ENCODE assay signal across 26 cellular contexts in the genomic region with DNA sequence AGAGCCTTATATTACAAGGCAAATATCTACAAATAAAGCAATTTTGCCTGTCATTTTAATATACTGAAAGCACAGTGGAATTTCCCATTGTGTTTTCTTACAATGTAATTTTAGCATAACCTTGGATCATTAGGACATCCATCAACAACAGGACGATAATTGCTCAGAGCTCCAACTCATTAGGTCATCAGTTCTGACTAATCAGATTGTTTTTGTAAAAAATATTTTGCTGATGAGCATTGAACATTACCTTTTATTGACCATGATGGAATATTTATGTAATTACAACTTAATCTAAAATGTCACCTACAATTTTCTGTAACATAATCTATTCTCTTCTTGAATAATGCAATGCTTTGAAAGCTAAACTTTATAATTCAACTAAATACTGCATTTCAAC.
DNase-seq lines count a peak whose midpoint lies in the region; ATAC-seq, FAIRE-seq and TF ChIP-seq lines count a peak whose summit lies in the region.
"Had no signal": no experiment of that assay in that cellular context is flagged by ENCODE, and none has a peak within 500 bp of the region (broad histone marks: within the 10 kb centered on the region; RNA-seq: fewer than 3 reads in every experiment).

No MANE protein-coding gene starts in this region.

- no peaks in the 10 kb centered on the region for H3K27me3 ChIP-seq in AG04450 (ENCODE audit: control insufficient read depth, insufficient read depth, low read length)
- H3K27me3 ChIP-seq in IMR-90 (ENCODE audit: control insufficient read depth, insufficient read depth, low read length), result no peaks in the 10 kb centered on the region
- H3K27me3 ChIP-seq: gastroesophageal sphincter, neural progenitor cell, tibial nerve had no signal

- no peaks in the 10 kb centered on the region for H3K9me1 ChIP-seq in IMR-90 (ENCODE audit: insufficient read depth, low read length)

- H2AFZ ChIP-seq in IMR-90 (replicated peaks; ENCODE audit: low read length, poor library complexity), result no peak overlapping the region
- H2AFZ ChIP-seq in OCI-LY7 (ENCODE audit: low read length), result no peak overlapping the region
- H2AFZ ChIP-seq: neural progenitor cell had no signal

- no peak for FAIRE-seq in frontal cortex (lab: Jason Lieb, UNC)
- FAIRE-seq: A204.1, GM18507 had no signal

- H3K4ac ChIP-seq in IMR-90 (ENCODE audit: low read depth, low read length), result no peak overlapping the region

- WGBS in IMR-90 (ENCODE audit: extremely low coverage in 2 of 2, insufficient read length in 1 of 2), 2 experiments, result no CpG with 5 or more reads among the region's 1 CpG

- no peak overlapping the region for H3K4me3 ChIP-seq in AG04450 (ENCODE audit: low read depth, low read length)
- H3K4me3 ChIP-seq in IMR-90 (ENCODE audit: insufficient read depth, low read depth, low read length), result no peak overlapping the region
- H3K4me3 ChIP-seq in foreskin fibroblast (ENCODE audit: low read depth in 1 of 2, low read length in 2 of 2), result no peak overlapping the region
- no peak overlapping the region for H3K4me3 ChIP-seq in OCI-LY7 (ENCODE audit: low read depth, low read length, poor library complexity, severe bottlenecking)
- H3K4me3 ChIP-seq: gastroesophageal sphincter, mucosa of descending colon, neural progenitor cell, tibial nerve had no signal

- H4K8ac ChIP-seq in IMR-90 (ENCODE audit: low read depth in 2 of 2, low read length in 2 of 2), result no peak overlapping the region; a peak in 1 of 4 replicates

- H3K56ac ChIP-seq in IMR-90 (ENCODE audit: extremely low read depth, insufficient read depth, low read length), result no peak overlapping the region

- DNase-seq in AG04450 (ENCODE audit: low read depth, low spot score) (peak; percentile 10), IMR-90 (peak; percentile 73), astrocyte of the hippocampus (ENCODE audit: low read depth, low spot score) (peak; percentile 5), foreskin fibroblast (peak; percentile 72 to 79), OCI-LY7 (ENCODE audit: low spot score) (no peak), frontal cortex (ENCODE audit: low spot score in 2 of 2) (no peak)
- no peak for DNase-seq in activated CD4-positive, alpha-beta T cell treated with anti-CD3 and anti-CD28 coated beads for 4 hours
- DNase-seq: activated naive CD8-positive, alpha-beta T cell treated with anti-CD3 and anti-CD28 coated beads, Interleukin-2, amount 50 U/mL, for 24 hours; CD4-positive, alpha-beta memory T cell; DMS53; effector CD8-positive, alpha-beta T cell; GOT3; mucosa of descending colon; NCI-H1930; NCI-H446 treated with DMSO at 0.1 percent for 48 hours; SHP77; stimulated activated CD4-positive, alpha-beta T cell treated with anti-CD3 and anti-CD28 coated beads, Interleukin-15, amount 100 ng/mL, for 24 hours; stimulated activated naive B cell treated with anti-CD40 and anti-IgM and Interleukin-4, amounts not matched to agents 10 μg/mL and 1 μg/mL and 100 μg/mL, for 72 hours had no signal

- H3K4me2 ChIP-seq in IMR-90 (ENCODE audit: low read depth, low read length) (no peak overlapping the region; the same call in 1 of the 2 replicates), OCI-LY7 (ENCODE audit: low read length) (no peak overlapping the region)
- H3K4me2 ChIP-seq: neural progenitor cell had no signal

- H3K9me3 ChIP-seq in AG04450 (ENCODE audit: control insufficient read depth, insufficient read depth, low read length), result no peaks in the 10 kb centered on the region
- no peaks in the 10 kb centered on the region for H3K9me3 ChIP-seq in IMR-90 (ENCODE audit: control insufficient read depth, insufficient read depth, low read length)
- no peaks in the 10 kb centered on the region for H3K9me3 ChIP-seq in OCI-LY7 (ENCODE audit: low read length)
- H3K9me3 ChIP-seq: gastroesophageal sphincter, mucosa of descending colon, tibial nerve had no signal

- H4K20me1 ChIP-seq in IMR-90 (ENCODE audit: insufficient read depth, low read length) (no peaks in the 10 kb centered on the region), OCI-LY7 (ENCODE audit: insufficient read depth, low read length) (no peaks in the 10 kb centered on the region)

- no TSS peak for BruUV-seq in IMR-90 (replicated peaks; lab: Mats Ljungman, UMichigan)
- BruUV-seq in OCI-LY7 (replicated peaks; lab: Mats Ljungman, UMichigan), result no TSS peak

- no peak for TF ChIP-seq CTCF in AG04450 (IDR thresholded peaks at IDR 0.05; ENCODE audit: low read depth, low read length)
- TF ChIP-seq CTCF in IMR-90 (conservative IDR thresholded peaks at IDR 0.05; ENCODE audit: low read depth, low read length), result no peak
- no peak for TF ChIP-seq CTCF in foreskin fibroblast (IDR thresholded peaks at IDR 0.05; ENCODE audit: low read depth, low read length)
- no peak for TF ChIP-seq CTCF in OCI-LY7 (conservative IDR thresholded peaks at IDR 0.05; ENCODE audit: low read length)

- no peak overlapping the region for H2AK5ac ChIP-seq in IMR-90 (ENCODE audit: low read depth, low read length)

- H3K18ac ChIP-seq in IMR-90 (ENCODE audit: low read depth, low read length), result no peak overlapping the region

- no peak overlapping the region for H3K23ac ChIP-seq in IMR-90 (ENCODE audit: low read depth, low read length)

- no peak for TF ChIP-seq POLR2A in IMR-90 (IDR thresholded peaks at IDR 0.05; ENCODE audit: low read depth, low read length)

- H3K36me3 ChIP-seq in IMR-90 (ENCODE audit: control insufficient read depth, insufficient read depth, low read length) (no peaks in the 10 kb centered on the region), OCI-LY7 (ENCODE audit: insufficient read depth, low read length) (no peaks in the 10 kb centered on the region)
- H3K36me3 ChIP-seq: gastroesophageal sphincter, neural progenitor cell, tibial nerve had no signal

- no peak overlapping the region for H3K9ac ChIP-seq in IMR-90 (ENCODE audit: low read depth, low read length)
- H3K9ac ChIP-seq: neural progenitor cell had no signal

- no peak for TF ChIP-seq RAD21 in IMR-90 (IDR thresholded peaks at IDR 0.05; ENCODE audit: low read length)

- in situ Hi-C loops in IMR-90 (cut with MboI; ENCODE audit: low sequenced_read_pairs), result no loop called here

- no peak overlapping the region for H4K91ac ChIP-seq in IMR-90 (ENCODE audit: insufficient read depth, low read depth, low read length)

- H2BK15ac ChIP-seq in IMR-90 (ENCODE audit: low read depth, low read length), result no peak overlapping the region; the same call in 2 of the 3 replicates

- H2BK20ac ChIP-seq in IMR-90 (ENCODE audit: low read depth, low read length), result no peak overlapping the region

- POLR2A ChIA-PET in AG04450 (lab: Yijun Ruan, JAX) (no interaction called here), IMR-90 (lab: Charles Lee; ENCODE audit: unreplicated experiment) (no interaction called here), OCI-LY7 (lab: Charles Lee) (no interaction called here)

- H4K5ac ChIP-seq in IMR-90 (ENCODE audit: low read depth, low read length), result no peak overlapping the region

- no peaks in the 10 kb centered on the region for H3K79me1 ChIP-seq in IMR-90 (ENCODE audit: low read depth in 1 of 2, low read length in 2 of 2)

- no peak overlapping the region for H2AK9ac ChIP-seq in IMR-90 (replicated peaks; ENCODE audit: low read depth, low read length, poor library complexity)

- no peaks in the 10 kb centered on the region for H3K9me2 ChIP-seq in OCI-LY7 (ENCODE audit: insufficient read depth, low read length)

- no peak; the same call in 1 of the 2 replicates for ATAC-seq in IMR-90 (ENCODE audit: low read depth)
- no peak for ATAC-seq in HG03432 (IDR thresholded peaks at IDR 0.05; ENCODE audit: unreplicated experiment)
- ATAC-seq: activated naive CD8-positive, alpha-beta T cell treated with anti-CD3 and anti-CD28 coated beads, Interleukin-2, amount 50 U/mL, for 24 hours; activated T-helper 17 cell treated with anti-CD3 and anti-CD28 coated beads, Interleukin-2, amount 50 U/mL, for 72 hours; gastroesophageal sphincter; left lobe of liver; mucosa of descending colon; stimulated activated naive B cell treated with anti-CD40 and anti-IgM and Interleukin-4, amounts not matched to agents 10 μg/mL and 1 μg/mL and 100 μg/mL, for 72 hours had no signal

- peak overlapping the region; percentile 50 for H2BK5ac ChIP-seq in IMR-90 (ENCODE audit: low read depth, low read length, poor library complexity, severe bottlenecking)

- no peak overlapping the region for H2BK120ac ChIP-seq in IMR-90 (ENCODE audit: low read depth, low read length)

- intact Hi-C loops in IMR-90 (cut with micrococcal nuclease) (no loop called here), OCI-LY7 (cut with micrococcal nuclease; ENCODE audit: unreplicated experiment) (no loop called here)

- H3K14ac ChIP-seq in IMR-90 (replicated peaks; ENCODE audit: low read depth, low read length), result no peak overlapping the region

- H3K27ac ChIP-seq in AG04450 (ENCODE audit: low read depth, low read length) (no peak overlapping the region), IMR-90 (ENCODE audit: insufficient read depth, low read length) (no peak overlapping the region), OCI-LY7 (ENCODE audit: low read depth, low read length, poor library complexity, severe bottlenecking) (no peak overlapping the region)
- H3K27ac ChIP-seq: gastroesophageal sphincter, neural progenitor cell, tibial nerve had no signal

- dilution Hi-C loops in IMR-90 (cut with HindIII; ENCODE audit: low sequenced_read_pairs, unreplicated experiment), result no loop called here

- no peaks in the 10 kb centered on the region for H3K79me2 ChIP-seq in OCI-LY7 (ENCODE audit: insufficient read depth, low read depth, low read length)

- H3K4me1 ChIP-seq in IMR-90 (ENCODE audit: control insufficient read depth, insufficient read depth, low read length) (no peaks in the 10 kb centered on the region), OCI-LY7 (ENCODE audit: insufficient read depth, low read length, poor library complexity, severe bottlenecking) (no peaks in the 10 kb centered on the region)
- H3K4me1 ChIP-seq: gastroesophageal sphincter, neural progenitor cell, tibial nerve had no signal

- CTCF ChIA-PET in AG04450 (lab: Charles Lee) (no interaction called here), IMR-90 (lab: Yijun Ruan, JAX) (no interaction called here), OCI-LY7 (lab: Charles Lee; ENCODE audit: unreplicated experiment) (no interaction called here)

TF ChIP-seq in IMR-90, 13 proteins besides CTCF, POLR2A, EP300 and RAD21:
- TF ChIP-seq SMC3 (IDR thresholded peaks at IDR 0.05; ENCODE audit: low read depth, low read length), result no peak
- TF ChIP-seq BHLHE40 (IDR thresholded peaks at IDR 0.05; ENCODE audit: low read depth, low read length), result no peak
- no peak for TF ChIP-seq RFX5 (IDR thresholded peaks at IDR 0.05; ENCODE audit: low read depth, low read length)
- peak; percentile 6; the same call in 1 of the 2 replicates for TF ChIP-seq CEBPB (IDR thresholded peaks at IDR 0.05; ENCODE audit: low read depth, low read length)

Comparison
In these comparisons a context has a peak if more than half of its experiments do, and no peak if none do; other contexts are left out.
1. DNase-seq: peak in AG04450 (single experiment), IMR-90 (single experiment), astrocyte of the hippocampus (single experiment) and foreskin fibroblast (2 of 2); none in OCI-LY7 (single experiment), activated CD4-positive, alpha-beta T cell treated with anti-CD3 and anti-CD28 coated beads for 4 hours (0 of 2) and frontal cortex (0 of 2).